ENCODE assay signal across 4 cellular contexts in the genomic region with DNA sequence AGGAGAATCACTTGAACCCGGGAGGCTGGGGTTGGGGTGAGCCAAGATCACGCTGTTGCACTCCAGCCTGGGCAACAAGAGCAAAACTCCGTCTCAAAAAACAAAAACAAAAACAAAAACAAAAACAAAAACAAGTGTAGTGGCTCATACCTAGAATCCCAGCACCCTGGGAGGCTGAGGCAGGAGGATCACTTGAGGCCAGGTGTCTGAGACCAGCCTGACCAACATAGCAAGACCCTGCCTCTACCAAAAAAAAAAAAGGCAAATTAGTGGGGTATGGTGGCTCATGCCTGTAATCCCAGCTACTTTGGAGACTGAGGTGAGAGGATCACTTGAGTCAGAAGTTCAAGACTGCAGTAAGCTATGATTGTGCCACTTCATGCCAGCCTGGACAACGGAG.
TF ChIP-seq lines count a peak whose summit lies in the region.

No MANE protein-coding gene starts in this region.

TF ChIP-seq in HEK293, 187 proteins besides CTCF, POLR2A, EP300 and RAD21:
- no peak for TF ChIP-seq ZNF621 (tag by site-specific recombination; IDR thresholded peaks at IDR 0.05)
- TF ChIP-seq RBAK (tag by site-specific recombination; IDR thresholded peaks at IDR 0.05), result no peak
- no peak for TF ChIP-seq REPIN1 (tag by site-specific recombination; IDR thresholded peaks at IDR 0.05; ENCODE audit: low read depth)
- no peak for TF ChIP-seq ZNF174 (tag by site-specific recombination; IDR thresholded peaks at IDR 0.05)
- TF ChIP-seq, protein P1, sequence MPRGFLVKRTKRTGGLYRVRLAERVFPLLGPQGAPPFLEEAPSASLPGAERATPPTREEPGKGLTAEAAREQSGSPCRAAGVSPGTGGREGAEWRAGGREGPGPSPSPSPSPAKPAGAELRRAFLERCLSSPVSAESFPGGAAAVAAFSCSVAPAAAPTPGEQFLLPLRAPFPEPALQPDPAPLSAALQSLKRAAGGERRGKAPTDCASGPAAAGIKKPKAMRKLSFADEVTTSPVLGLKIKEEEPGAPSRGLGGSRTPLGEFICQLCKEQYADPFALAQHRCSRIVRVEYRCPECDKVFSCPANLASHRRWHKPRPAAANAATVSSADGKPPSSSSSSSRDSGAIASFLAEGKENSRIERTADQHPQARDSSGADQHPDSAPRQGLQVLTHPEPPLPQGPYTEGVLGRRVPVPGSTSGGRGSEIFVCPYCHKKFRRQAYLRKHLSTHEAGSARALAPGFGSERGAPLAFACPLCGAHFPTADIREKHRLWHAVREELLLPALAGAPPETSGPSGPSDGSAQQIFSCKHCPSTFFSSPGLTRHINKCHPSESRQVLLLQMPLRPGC (tag by site-specific recombination; IDR thresholded peaks at IDR 0.05), result no peak
- no peak for TF ChIP-seq ZNF169 (tag by site-specific recombination; IDR thresholded peaks at IDR 0.05)
- peak; percentile 32; the same call in 1 of the 2 replicates for TF ChIP-seq ZNF121 (tag by site-specific recombination; IDR thresholded peaks at IDR 0.05)
- no peak for TF ChIP-seq KLF9 (tag by site-specific recombination; IDR thresholded peaks at IDR 0.05; ENCODE audit: low read depth)
- TF ChIP-seq, protein P2, sequence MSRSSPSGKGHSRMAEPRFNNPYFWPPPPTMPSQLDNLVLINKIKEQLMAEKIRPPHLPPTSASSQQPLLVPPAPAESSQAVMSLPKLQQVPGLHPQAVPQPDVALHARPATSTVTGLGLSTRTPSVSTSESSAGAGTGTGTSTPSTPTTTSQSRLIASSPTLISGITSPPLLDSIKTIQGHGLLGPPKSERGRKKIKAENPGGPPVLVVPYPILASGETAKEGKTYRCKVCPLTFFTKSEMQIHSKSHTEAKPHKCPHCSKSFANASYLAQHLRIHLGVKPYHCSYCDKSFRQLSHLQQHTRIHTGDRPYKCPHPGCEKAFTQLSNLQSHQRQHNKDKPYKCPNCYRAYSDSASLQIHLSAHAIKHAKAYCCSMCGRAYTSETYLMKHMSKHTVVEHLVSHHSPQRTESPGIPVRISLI (tag by site-specific recombination; IDR thresholded peaks at IDR 0.05), result no peak

TF ChIP-seq in IMR-90, 13 proteins besides CTCF, POLR2A, EP300 and RAD21:
- no peak for TF ChIP-seq SMC3 (IDR thresholded peaks at IDR 0.05; ENCODE audit: low read depth, low read length)
- TF ChIP-seq MXI1 (IDR thresholded peaks at IDR 0.05; ENCODE audit: borderline replicate concordance, low read depth, low read length), result no peak
- no peak for TF ChIP-seq FOS (IDR thresholded peaks at IDR 0.05; ENCODE audit: low read depth, low read length)
- no peak for TF ChIP-seq CEBPB (IDR thresholded peaks at IDR 0.05; ENCODE audit: low read depth, low read length)
- no peak for TF ChIP-seq NFE2L2 (IDR thresholded peaks at IDR 0.05; ENCODE audit: low read depth, low read length)
- no peak for TF ChIP-seq RCOR1 (IDR thresholded peaks at IDR 0.05; ENCODE audit: insufficient replicate concordance, low read length)
- TF ChIP-seq CHD1 (IDR thresholded peaks at IDR 0.05; ENCODE audit: low read depth, low read length), result no peak
- TF ChIP-seq, protein P3, sequence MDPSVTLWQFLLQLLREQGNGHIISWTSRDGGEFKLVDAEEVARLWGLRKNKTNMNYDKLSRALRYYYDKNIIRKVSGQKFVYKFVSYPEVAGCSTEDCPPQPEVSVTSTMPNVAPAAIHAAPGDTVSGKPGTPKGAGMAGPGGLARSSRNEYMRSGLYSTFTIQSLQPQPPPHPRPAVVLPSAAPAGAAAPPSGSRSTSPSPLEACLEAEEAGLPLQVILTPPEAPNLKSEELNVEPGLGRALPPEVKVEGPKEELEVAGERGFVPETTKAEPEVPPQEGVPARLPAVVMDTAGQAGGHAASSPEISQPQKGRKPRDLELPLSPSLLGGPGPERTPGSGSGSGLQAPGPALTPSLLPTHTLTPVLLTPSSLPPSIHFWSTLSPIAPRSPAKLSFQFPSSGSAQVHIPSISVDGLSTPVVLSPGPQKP (IDR thresholded peaks at IDR 0.05; ENCODE audit: borderline replicate concordance, low read depth, low read length), result no peak
- TF ChIP-seq, protein P4, sequence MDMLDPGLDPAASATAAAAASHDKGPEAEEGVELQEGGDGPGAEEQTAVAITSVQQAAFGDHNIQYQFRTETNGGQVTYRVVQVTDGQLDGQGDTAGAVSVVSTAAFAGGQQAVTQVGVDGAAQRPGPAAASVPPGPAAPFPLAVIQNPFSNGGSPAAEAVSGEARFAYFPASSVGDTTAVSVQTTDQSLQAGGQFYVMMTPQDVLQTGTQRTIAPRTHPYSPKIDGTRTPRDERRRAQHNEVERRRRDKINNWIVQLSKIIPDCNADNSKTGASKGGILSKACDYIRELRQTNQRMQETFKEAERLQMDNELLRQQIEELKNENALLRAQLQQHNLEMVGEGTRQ (IDR thresholded peaks at IDR 0.05; ENCODE audit: low read depth, low read length), result no peak
- no peak for TF ChIP-seq MAZ (IDR thresholded peaks at IDR 0.05; ENCODE audit: borderline replicate concordance, low read depth, low read length)
- TF ChIP-seq BHLHE40 (IDR thresholded peaks at IDR 0.05; ENCODE audit: low read depth, low read length), result no peak
TF ChIP-seq in IMR-90: peak in this region for 0.

TF ChIP-seq in WTC11, 78 proteins besides CTCF, POLR2A, EP300 and RAD21:
- TF ChIP-seq ZNF121 (CRISPR knock-in tag; IDR thresholded peaks at IDR 0.05), result peak; percentile 64; the same call in 1 of the 2 replicates
- TF ChIP-seq, protein P5, sequence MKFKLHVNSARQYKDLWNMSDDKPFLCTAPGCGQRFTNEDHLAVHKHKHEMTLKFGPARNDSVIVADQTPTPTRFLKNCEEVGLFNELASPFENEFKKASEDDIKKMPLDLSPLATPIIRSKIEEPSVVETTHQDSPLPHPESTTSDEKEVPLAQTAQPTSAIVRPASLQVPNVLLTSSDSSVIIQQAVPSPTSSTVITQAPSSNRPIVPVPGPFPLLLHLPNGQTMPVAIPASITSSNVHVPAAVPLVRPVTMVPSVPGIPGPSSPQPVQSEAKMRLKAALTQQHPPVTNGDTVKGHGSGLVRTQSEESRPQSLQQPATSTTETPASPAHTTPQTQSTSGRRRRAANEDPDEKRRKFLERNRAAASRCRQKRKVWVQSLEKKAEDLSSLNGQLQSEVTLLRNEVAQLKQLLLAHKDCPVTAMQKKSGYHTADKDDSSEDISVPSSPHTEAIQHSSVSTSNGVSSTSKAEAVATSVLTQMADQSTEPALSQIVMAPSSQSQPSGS (CRISPR knock-in tag; IDR thresholded peaks at IDR 0.05; ENCODE audit: borderline replicate concordance, low read depth), result no peak
TF ChIP-seq in WTC11: peak in this region for 1.

TF ChIP-seq in K562, 482 proteins besides CTCF, POLR2A, EP300 and RAD21:
- TF ChIP-seq PHB (CRISPR knock-in tag; IDR thresholded peaks at IDR 0.05) (no peak), ZNF121 (CRISPR knock-in tag; conservative IDR thresholded peaks at IDR 0.05) (peak; percentile 81)
